In genomic region chr11:114192841-114193389, GRCh38 we compare ENCODE assay signal across 9 cellular contexts.
A peak's percentile ranks its signal among the peaks of the same experiment; 100 is the strongest.
DNase-seq lines count a peak whose midpoint lies in the region; ATAC-seq, FAIRE-seq and TF ChIP-seq lines count a peak whose summit lies in the region.
"Had no signal": no experiment of that assay in that cellular context is flagged by ENCODE, and none has a peak within 500 bp of the region (broad histone marks: within the 10 kb centered on the region; RNA-seq: fewer than 3 reads in every experiment).

No MANE protein-coding gene starts in this region.

- in situ Hi-C loops in SK-MEL-5 (cut with HindIII; ENCODE audit: low pct_unique_long_range_greater_than_20kb, low sequenced_read_pairs), result no loop called here

- H3K4me1 Mint-ChIP-seq in activated CD4-positive, alpha-beta T cell treated with anti-CD3 and anti-CD28 coated beads, Interleukin-2, amount 10 ng/mL, durations not matched to agents 7 days and 5 days, result peaks cover 43% of the 10 kb centered on the region

- H3K4me3 Mint-ChIP-seq in activated CD4-positive, alpha-beta T cell treated with anti-CD3 and anti-CD28 coated beads, Interleukin-2, amount 10 ng/mL, durations not matched to agents 7 days and 5 days, result no peak overlapping the region

- no peak overlapping the region for H2AFZ ChIP-seq in hepatocyte

- WGBS in hepatocyte (ENCODE audit: low lambda C conversion rate, missing lambda C conversion rate), result 78% methylated on average over 4 of the region's 4 CpGs

- no peak for DNase-seq in activated CD4-positive, alpha-beta T cell treated with anti-CD3 and anti-CD28 coated beads, Interleukin-2, amount 10 ng/mL, durations not matched to agents 7 days and 5 days
- no peak for DNase-seq in activated CD4-positive, alpha-beta T cell treated with anti-CD3 and anti-CD28 coated beads, Interleukin-2, amount 50 U/mL, for 4 hours
- DNase-seq in SK-MEL-5 (ENCODE audit: low read depth, low spot score) (peak; percentile 5), hepatocyte (ENCODE audit: low spot score) (no peak), thoracic aorta (ENCODE audit: low spot score) (no peak), GM12892 (ENCODE audit: insufficient read length) (no peak), NCI-H2196 treated with DMSO at 0.1 percent for 48 hours (lab: John Stamatoyannopoulos, UW; ENCODE audit: unreplicated experiment) (no peak)
- DNase-seq: amniotic stem cell had no signal

- CTCF ChIA-PET in activated CD4-positive, alpha-beta T cell treated with anti-CD3 and anti-CD28 coated beads, Interleukin-2, amount 10 ng/mL, durations not matched to agents 7 days and 5 days (lab: Charles Lee), result interaction anchor here (0.6 to 3.0 kb wide), 9 partner anchors 9 to 122 kb away, joined by 3 to 12 read pairs (median 7); no protein-coding TSS in a partner anchor

- H3K4me1 ChIP-seq in hepatocyte (ENCODE audit: insufficient read depth), result peaks cover 16% of the 10 kb centered on the region
- H3K4me1 ChIP-seq in thoracic aorta (ENCODE audit: control insufficient read depth in 1 of 2, low read depth in 2 of 2), result peaks cover 46 to 69% of the 10 kb centered on the region in 2 donors

- H3K36me3 ChIP-seq in hepatocyte (replicated peaks; ENCODE audit: insufficient read depth, low read depth), result no peaks in the 10 kb centered on the region
- peaks cover 52% of the 10 kb centered on the region for H3K36me3 ChIP-seq in thoracic aorta

- H3K27ac Mint-ChIP-seq in activated CD4-positive, alpha-beta T cell treated with anti-CD3 and anti-CD28 coated beads, Interleukin-2, amount 10 ng/mL, durations not matched to agents 7 days and 5 days, result peak overlapping the region; percentile 50

- no peaks in the 10 kb centered on the region for H3K27me3 ChIP-seq in hepatocyte
- H3K27me3 ChIP-seq in thoracic aorta (replicated peaks; ENCODE audit: insufficient read depth), result no peaks in the 10 kb centered on the region

- H3K79me2 ChIP-seq in hepatocyte, result peaks cover 12% of the 10 kb centered on the region

- H3K9me3 Mint-ChIP-seq in activated CD4-positive, alpha-beta T cell treated with anti-CD3 and anti-CD28 coated beads, Interleukin-2, amount 10 ng/mL, durations not matched to agents 7 days and 5 days, result peaks cover 26% of the 10 kb centered on the region

- H3K4me2 ChIP-seq in hepatocyte, result no peak overlapping the region

- no peak for FAIRE-seq in GM12892 (lab: Jason Lieb, UNC)

- no peaks in the 10 kb centered on the region for H4K20me1 ChIP-seq in hepatocyte (ENCODE audit: insufficient read depth, poor library complexity, severe bottlenecking)

- H3K4me3 ChIP-seq in hepatocyte (no peak overlapping the region), thoracic aorta (no peak overlapping the region)

- TF ChIP-seq POLR2A in GM12892 (IDR thresholded peaks at IDR 0.05; ENCODE audit: low read depth, low read length), result no peak

- POLR2A ChIA-PET in activated CD4-positive, alpha-beta T cell treated with anti-CD3 and anti-CD28 coated beads, Interleukin-2, amount 10 ng/mL, durations not matched to agents 7 days and 5 days (lab: Charles Lee), result no interaction called here

- H3K9me3 ChIP-seq in hepatocyte (ENCODE audit: low read depth) (no peaks in the 10 kb centered on the region), thoracic aorta (no peaks in the 10 kb centered on the region)

- H3K9me2 ChIP-seq in hepatocyte (replicated peaks; ENCODE audit: insufficient read depth), result no peaks in the 10 kb centered on the region

- ATAC-seq in thoracic aorta (ENCODE audit: insufficient number of reproducible peaks, low FRiP score, low read depth), result no peak
- ATAC-seq in GM18511 (IDR thresholded peaks at IDR 0.05; ENCODE audit: unreplicated experiment), result no peak

- no peaks in the 10 kb centered on the region for H3K27me3 Mint-ChIP-seq in activated CD4-positive, alpha-beta T cell treated with anti-CD3 and anti-CD28 coated beads, Interleukin-2, amount 10 ng/mL, durations not matched to agents 7 days and 5 days

- no peak overlapping the region for H3K27ac ChIP-seq in hepatocyte
- H3K27ac ChIP-seq in thoracic aorta, result peak overlapping the region; percentile 90 to 95

- peaks cover 14% of the 10 kb centered on the region for H3K36me3 Mint-ChIP-seq in activated CD4-positive, alpha-beta T cell treated with anti-CD3 and anti-CD28 coated beads, Interleukin-2, amount 10 ng/mL, durations not matched to agents 7 days and 5 days (ENCODE audit: low read depth)

- TF ChIP-seq CTCF in hepatocyte (IDR thresholded peaks at IDR 0.05; ENCODE audit: poor library complexity) (peak; percentile 12), thoracic aorta (IDR thresholded peaks at IDR 0.05) (no peak)
